Comparison of ENCODE assay signal across 1 cellular context in the genomic region with DNA sequence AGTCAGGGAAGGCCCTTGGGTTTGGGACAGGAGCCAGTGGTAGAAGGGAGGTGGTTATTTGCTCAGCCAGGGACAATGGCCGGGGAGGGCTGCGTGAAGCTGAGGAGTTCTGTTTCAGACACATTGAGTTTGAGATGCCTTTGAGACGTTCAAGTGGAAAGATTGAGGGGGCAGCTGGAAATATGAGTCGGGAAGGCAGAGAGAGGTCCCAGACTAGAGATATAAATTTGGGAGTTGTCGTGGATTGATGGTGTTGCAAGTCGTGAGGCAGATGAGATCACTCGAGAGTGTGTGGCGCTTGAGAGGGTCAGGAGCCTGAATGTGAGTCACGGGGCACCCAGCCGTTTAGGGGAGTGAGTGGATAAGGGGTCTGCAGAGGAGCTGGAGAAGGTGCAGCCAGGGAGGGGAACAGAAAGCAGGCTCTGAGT.
A peak's percentile ranks its signal among the peaks of the same experiment; 100 is the strongest.
TF ChIP-seq lines count a peak whose summit lies in the region.

No MANE protein-coding gene starts in this region.

TF ChIP-seq in HEK293, 187 proteins besides CTCF, POLR2A, EP300 and RAD21 (continued from another document and continues in another):
- TF ChIP-seq, protein P1, sequence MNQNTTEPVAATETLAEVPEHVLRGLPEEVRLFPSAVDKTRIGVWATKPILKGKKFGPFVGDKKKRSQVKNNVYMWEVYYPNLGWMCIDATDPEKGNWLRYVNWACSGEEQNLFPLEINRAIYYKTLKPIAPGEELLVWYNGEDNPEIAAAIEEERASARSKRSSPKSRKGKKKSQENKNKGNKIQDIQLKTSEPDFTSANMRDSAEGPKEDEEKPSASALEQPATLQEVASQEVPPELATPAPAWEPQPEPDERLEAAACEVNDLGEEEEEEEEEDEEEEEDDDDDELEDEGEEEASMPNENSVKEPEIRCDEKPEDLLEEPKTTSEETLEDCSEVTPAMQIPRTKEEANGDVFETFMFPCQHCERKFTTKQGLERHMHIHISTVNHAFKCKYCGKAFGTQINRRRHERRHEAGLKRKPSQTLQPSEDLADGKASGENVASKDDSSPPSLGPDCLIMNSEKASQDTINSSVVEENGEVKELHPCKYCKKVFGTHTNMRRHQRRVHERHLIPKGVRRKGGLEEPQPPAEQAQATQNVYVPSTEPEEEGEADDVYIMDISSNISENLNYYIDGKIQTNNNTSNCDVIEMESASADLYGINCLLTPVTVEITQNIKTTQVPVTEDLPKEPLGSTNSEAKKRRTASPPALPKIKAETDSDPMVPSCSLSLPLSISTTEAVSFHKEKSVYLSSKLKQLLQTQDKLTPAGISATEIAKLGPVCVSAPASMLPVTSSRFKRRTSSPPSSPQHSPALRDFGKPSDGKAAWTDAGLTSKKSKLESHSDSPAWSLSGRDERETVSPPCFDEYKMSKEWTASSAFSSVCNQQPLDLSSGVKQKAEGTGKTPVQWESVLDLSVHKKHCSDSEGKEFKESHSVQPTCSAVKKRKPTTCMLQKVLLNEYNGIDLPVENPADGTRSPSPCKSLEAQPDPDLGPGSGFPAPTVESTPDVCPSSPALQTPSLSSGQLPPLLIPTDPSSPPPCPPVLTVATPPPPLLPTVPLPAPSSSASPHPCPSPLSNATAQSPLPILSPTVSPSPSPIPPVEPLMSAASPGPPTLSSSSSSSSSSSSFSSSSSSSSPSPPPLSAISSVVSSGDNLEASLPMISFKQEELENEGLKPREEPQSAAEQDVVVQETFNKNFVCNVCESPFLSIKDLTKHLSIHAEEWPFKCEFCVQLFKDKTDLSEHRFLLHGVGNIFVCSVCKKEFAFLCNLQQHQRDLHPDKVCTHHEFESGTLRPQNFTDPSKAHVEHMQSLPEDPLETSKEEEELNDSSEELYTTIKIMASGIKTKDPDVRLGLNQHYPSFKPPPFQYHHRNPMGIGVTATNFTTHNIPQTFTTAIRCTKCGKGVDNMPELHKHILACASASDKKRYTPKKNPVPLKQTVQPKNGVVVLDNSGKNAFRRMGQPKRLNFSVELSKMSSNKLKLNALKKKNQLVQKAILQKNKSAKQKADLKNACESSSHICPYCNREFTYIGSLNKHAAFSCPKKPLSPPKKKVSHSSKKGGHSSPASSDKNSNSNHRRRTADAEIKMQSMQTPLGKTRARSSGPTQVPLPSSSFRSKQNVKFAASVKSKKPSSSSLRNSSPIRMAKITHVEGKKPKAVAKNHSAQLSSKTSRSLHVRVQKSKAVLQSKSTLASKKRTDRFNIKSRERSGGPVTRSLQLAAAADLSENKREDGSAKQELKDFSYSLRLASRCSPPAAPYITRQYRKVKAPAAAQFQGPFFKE (tag by site-specific recombination; IDR thresholded peaks at IDR 0.05; ENCODE audit: borderline replicate concordance): no peak
- TF ChIP-seq ZFP37 (tag by site-specific recombination; IDR thresholded peaks at IDR 0.05): no peak
- TF ChIP-seq SCRT1 (tag by site-specific recombination; IDR thresholded peaks at IDR 0.05; ENCODE audit: borderline replicate concordance): no peak
- no peak for TF ChIP-seq ZNF146 (tag by site-specific recombination; IDR thresholded peaks at IDR 0.05)
- no peak for TF ChIP-seq SP2 (tag by site-specific recombination; IDR thresholded peaks at IDR 0.05)
- no peak for TF ChIP-seq ZNF169 (tag by site-specific recombination; IDR thresholded peaks at IDR 0.05)
- TF ChIP-seq ZNF24 (tag by site-specific recombination; IDR thresholded peaks at IDR 0.05): peak; percentile 68; the same call in 1 of the 2 replicates
- TF ChIP-seq, protein P2, sequence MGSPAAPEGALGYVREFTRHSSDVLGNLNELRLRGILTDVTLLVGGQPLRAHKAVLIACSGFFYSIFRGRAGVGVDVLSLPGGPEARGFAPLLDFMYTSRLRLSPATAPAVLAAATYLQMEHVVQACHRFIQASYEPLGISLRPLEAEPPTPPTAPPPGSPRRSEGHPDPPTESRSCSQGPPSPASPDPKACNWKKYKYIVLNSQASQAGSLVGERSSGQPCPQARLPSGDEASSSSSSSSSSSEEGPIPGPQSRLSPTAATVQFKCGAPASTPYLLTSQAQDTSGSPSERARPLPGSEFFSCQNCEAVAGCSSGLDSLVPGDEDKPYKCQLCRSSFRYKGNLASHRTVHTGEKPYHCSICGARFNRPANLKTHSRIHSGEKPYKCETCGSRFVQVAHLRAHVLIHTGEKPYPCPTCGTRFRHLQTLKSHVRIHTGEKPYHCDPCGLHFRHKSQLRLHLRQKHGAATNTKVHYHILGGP (tag by site-specific recombination; IDR thresholded peaks at IDR 0.05): no peak
- TF ChIP-seq, protein P3, sequence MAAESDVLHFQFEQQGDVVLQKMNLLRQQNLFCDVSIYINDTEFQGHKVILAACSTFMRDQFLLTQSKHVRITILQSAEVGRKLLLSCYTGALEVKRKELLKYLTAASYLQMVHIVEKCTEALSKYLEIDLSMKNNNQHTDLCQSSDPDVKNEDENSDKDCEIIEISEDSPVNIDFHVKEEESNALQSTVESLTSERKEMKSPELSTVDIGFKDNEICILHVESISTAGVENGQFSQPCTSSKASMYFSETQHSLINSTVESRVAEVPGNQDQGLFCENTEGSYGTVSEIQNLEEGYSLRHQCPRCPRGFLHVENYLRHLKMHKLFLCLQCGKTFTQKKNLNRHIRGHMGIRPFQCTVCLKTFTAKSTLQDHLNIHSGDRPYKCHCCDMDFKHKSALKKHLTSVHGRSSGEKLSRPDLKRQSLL (tag by site-specific recombination; IDR thresholded peaks at IDR 0.05): peak; percentile 76; the same call in 1 of the 2 replicates
- no peak for TF ChIP-seq ZIC2 (tag by site-specific recombination; IDR thresholded peaks at IDR 0.05)
- TF ChIP-seq SP7 (tag by site-specific recombination; IDR thresholded peaks at IDR 0.05): peak; percentile 82
- TF ChIP-seq, protein P4, sequence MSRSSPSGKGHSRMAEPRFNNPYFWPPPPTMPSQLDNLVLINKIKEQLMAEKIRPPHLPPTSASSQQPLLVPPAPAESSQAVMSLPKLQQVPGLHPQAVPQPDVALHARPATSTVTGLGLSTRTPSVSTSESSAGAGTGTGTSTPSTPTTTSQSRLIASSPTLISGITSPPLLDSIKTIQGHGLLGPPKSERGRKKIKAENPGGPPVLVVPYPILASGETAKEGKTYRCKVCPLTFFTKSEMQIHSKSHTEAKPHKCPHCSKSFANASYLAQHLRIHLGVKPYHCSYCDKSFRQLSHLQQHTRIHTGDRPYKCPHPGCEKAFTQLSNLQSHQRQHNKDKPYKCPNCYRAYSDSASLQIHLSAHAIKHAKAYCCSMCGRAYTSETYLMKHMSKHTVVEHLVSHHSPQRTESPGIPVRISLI (tag by site-specific recombination; IDR thresholded peaks at IDR 0.05): no peak
- no peak for TF ChIP-seq ZNF544 (tag by site-specific recombination; IDR thresholded peaks at IDR 0.05)
- 0 out of 2 replicates have a peak, but pooled peaks have one; percentile 57 for TF ChIP-seq ZNF324 (tag by site-specific recombination; IDR thresholded peaks at IDR 0.05)
- TF ChIP-seq ZBTB1 (tag by site-specific recombination; IDR thresholded peaks at IDR 0.05): no peak
- no peak for TF ChIP-seq ZNF175 (tag by site-specific recombination; IDR thresholded peaks at IDR 0.05)
- TF ChIP-seq, protein P5, sequence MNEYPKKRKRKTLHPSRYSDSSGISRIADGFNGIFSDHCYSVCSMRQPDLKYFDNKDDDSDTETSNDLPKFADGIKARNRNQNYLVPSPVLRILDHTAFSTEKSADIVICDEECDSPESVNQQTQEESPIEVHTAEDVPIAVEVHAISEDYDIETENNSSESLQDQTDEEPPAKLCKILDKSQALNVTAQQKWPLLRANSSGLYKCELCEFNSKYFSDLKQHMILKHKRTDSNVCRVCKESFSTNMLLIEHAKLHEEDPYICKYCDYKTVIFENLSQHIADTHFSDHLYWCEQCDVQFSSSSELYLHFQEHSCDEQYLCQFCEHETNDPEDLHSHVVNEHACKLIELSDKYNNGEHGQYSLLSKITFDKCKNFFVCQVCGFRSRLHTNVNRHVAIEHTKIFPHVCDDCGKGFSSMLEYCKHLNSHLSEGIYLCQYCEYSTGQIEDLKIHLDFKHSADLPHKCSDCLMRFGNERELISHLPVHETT (tag by site-specific recombination; IDR thresholded peaks at IDR 0.05): 0 out of 2 replicates have a peak, but pooled peaks have one; percentile 45
- 0 out of 2 replicates have a peak, but pooled peaks have one; percentile 23 for TF ChIP-seq ZBTB21 (tag by site-specific recombination; IDR thresholded peaks at IDR 0.05)
- TF ChIP-seq, protein P6, sequence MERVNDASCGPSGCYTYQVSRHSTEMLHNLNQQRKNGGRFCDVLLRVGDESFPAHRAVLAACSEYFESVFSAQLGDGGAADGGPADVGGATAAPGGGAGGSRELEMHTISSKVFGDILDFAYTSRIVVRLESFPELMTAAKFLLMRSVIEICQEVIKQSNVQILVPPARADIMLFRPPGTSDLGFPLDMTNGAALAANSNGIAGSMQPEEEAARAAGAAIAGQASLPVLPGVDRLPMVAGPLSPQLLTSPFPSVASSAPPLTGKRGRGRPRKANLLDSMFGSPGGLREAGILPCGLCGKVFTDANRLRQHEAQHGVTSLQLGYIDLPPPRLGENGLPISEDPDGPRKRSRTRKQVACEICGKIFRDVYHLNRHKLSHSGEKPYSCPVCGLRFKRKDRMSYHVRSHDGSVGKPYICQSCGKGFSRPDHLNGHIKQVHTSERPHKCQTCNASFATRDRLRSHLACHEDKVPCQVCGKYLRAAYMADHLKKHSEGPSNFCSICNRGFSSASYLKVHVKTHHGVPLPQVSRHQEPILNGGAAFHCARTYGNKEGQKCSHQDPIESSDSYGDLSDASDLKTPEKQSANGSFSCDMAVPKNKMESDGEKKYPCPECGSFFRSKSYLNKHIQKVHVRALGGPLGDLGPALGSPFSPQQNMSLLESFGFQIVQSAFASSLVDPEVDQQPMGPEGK (tag by site-specific recombination; IDR thresholded peaks at IDR 0.05): peak; percentile 68
- TF ChIP-seq ZNF621 (tag by site-specific recombination; IDR thresholded peaks at IDR 0.05): no peak
- no peak for TF ChIP-seq ZNF521 (tag by site-specific recombination; IDR thresholded peaks at IDR 0.05)
- TF ChIP-seq ZNF600 (tag by site-specific recombination; IDR thresholded peaks at IDR 0.05): peak; percentile 74
- TF ChIP-seq, protein P7, sequence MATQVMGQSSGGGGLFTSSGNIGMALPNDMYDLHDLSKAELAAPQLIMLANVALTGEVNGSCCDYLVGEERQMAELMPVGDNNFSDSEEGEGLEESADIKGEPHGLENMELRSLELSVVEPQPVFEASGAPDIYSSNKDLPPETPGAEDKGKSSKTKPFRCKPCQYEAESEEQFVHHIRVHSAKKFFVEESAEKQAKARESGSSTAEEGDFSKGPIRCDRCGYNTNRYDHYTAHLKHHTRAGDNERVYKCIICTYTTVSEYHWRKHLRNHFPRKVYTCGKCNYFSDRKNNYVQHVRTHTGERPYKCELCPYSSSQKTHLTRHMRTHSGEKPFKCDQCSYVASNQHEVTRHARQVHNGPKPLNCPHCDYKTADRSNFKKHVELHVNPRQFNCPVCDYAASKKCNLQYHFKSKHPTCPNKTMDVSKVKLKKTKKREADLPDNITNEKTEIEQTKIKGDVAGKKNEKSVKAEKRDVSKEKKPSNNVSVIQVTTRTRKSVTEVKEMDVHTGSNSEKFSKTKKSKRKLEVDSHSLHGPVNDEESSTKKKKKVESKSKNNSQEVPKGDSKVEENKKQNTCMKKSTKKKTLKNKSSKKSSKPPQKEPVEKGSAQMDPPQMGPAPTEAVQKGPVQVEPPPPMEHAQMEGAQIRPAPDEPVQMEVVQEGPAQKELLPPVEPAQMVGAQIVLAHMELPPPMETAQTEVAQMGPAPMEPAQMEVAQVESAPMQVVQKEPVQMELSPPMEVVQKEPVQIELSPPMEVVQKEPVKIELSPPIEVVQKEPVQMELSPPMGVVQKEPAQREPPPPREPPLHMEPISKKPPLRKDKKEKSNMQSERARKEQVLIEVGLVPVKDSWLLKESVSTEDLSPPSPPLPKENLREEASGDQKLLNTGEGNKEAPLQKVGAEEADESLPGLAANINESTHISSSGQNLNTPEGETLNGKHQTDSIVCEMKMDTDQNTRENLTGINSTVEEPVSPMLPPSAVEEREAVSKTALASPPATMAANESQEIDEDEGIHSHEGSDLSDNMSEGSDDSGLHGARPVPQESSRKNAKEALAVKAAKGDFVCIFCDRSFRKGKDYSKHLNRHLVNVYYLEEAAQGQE (tag by site-specific recombination; IDR thresholded peaks at IDR 0.05): no peak
- TF ChIP-seq SETDB1 (IDR thresholded peaks at IDR 0.05; ENCODE audit: insufficient read length, low read length): no peak
- no peak for TF ChIP-seq ZNF660 (tag by site-specific recombination; IDR thresholded peaks at IDR 0.05)
- TF ChIP-seq ZNF654 (tag by site-specific recombination; IDR thresholded peaks at IDR 0.05; ENCODE audit: low read depth): no peak
- TF ChIP-seq OVOL3 (tag by site-specific recombination; IDR thresholded peaks at IDR 0.05): no peak
- TF ChIP-seq, protein P8, sequence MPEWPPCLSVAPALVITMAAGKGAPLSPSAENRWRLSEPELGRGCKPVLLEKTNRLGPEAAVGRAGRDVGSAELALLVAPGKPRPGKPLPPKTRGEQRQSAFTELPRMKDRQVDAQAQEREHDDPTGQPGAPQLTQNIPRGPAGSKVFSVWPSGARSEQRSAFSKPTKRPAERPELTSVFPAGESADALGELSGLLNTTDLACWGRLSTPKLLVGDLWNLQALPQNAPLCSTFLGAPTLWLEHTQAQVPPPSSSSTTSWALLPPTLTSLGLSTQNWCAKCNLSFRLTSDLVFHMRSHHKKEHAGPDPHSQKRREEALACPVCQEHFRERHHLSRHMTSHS (tag by site-specific recombination; IDR thresholded peaks at IDR 0.05): no peak
- TF ChIP-seq ZNF114 (tag by site-specific recombination; IDR thresholded peaks at IDR 0.05): no peak
- TF ChIP-seq ZBTB20 (tag by site-specific recombination; IDR thresholded peaks at IDR 0.05): no peak
- TF ChIP-seq, protein P9, sequence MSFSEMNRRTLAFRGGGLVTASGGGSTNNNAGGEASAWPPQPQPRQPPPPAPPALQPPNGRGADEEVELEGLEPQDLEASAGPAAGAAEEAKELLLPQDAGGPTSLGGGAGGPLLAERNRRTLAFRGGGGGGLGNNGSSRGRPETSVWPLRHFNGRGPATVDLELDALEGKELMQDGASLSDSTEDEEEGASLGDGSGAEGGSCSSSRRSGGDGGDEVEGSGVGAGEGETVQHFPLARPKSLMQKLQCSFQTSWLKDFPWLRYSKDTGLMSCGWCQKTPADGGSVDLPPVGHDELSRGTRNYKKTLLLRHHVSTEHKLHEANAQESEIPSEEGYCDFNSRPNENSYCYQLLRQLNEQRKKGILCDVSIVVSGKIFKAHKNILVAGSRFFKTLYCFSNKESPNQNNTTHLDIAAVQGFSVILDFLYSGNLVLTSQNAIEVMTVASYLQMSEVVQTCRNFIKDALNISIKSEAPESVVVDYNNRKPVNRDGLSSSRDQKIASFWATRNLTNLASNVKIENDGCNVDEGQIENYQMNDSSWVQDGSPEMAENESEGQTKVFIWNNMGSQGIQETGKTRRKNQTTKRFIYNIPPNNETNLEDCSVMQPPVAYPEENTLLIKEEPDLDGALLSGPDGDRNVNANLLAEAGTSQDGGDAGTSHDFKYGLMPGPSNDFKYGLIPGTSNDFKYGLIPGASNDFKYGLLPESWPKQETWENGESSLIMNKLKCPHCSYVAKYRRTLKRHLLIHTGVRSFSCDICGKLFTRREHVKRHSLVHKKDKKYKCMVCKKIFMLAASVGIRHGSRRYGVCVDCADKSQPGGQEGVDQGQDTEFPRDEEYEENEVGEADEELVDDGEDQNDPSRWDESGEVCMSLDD (tag by site-specific recombination; IDR thresholded peaks at IDR 0.05): no peak
- TF ChIP-seq ZNF214 (tag by site-specific recombination; IDR thresholded peaks at IDR 0.05; ENCODE audit: borderline replicate concordance): no peak
- no peak for TF ChIP-seq ZNF184 (tag by site-specific recombination; IDR thresholded peaks at IDR 0.05)
- TF ChIP-seq ZBTB48 (tag by site-specific recombination; IDR thresholded peaks at IDR 0.05): peak; percentile 45; the same call in 1 of the 2 replicates
- no peak for TF ChIP-seq ZNF19 (tag by site-specific recombination; IDR thresholded peaks at IDR 0.05; ENCODE audit: low read depth)
